1 cellular context compared by ENCODE assay signal in the genomic region with DNA sequence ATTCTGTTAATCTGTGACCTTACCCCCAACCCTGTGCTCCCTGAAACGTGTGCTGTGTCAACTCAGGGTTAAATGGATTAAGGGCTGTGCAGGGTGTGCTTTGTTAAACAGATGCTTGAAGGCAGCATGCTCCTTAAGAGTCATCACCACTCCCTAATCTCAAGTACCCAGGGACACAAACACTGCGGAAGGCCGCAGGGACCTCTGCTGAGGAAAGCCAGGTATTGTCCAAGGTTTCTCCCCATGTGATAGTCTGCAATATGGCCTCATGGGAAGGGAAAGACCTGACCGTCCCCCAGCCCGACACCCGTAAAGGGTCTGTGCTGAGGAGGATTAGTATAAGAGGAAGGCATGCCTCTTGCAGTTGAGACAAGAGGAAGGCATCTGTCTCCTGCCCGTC.
TF ChIP-seq lines count a peak whose summit lies in the region.

No MANE protein-coding gene starts in this region.

TF ChIP-seq in K562, 482 proteins besides CTCF, POLR2A, EP300 and RAD21:
- TF ChIP-seq L3MBTL2 (IDR thresholded peaks at IDR 0.05) = peak; percentile 16; the same call in 1 of the 2 replicates
